Comparison of ENCODE assay signal across 2 cellular contexts in the genomic region with DNA sequence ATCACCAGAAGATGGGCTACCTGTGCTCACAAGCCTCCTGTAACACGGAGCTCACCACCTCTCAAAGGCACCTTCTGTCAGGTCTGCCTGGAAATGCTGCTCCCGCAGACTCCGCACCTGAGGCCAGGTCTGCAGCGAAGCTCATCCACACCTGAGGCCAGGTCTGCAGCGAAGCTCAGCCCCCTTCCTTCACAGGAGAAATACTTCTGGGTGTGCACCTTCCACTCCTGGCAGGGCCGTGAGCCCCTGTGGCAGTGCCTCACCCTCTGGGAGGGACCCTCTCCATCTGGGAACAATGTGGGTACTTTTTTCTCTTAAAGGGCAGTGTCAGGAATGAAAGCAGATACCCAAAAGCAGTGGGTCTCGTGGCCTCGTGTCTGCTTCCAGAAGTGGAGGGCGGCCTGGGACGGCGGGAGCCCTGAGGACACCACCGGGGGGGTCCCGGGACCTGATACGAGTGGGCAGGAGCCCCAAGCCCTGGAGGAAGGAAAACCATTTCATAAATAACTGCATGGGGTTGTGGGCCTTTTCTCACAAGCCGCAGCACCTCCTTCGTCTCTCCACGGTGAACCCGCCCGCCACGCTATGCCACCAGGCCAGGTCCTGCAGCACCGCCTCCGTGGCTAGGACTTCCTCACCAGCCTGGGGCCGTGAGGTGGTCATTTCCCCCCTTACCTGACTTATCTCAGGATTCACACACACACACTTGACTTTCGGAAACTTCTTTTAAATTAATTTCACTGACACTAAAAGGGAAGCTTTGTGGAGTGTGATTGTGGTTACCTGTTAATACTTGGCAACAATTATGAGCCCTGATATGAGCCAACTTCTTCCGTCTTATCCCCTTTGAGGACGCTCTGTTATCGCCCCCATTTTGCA.
TF ChIP-seq lines count a peak whose summit lies in the region.

No MANE protein-coding gene starts in this region.

TF ChIP-seq in K562, 482 proteins besides CTCF, POLR2A, EP300 and RAD21 (continued from another document):
- no peak for TF ChIP-seq ZFX (CRISPR knock-in tag; IDR thresholded peaks at IDR 0.05)
- TF ChIP-seq, protein P1, sequence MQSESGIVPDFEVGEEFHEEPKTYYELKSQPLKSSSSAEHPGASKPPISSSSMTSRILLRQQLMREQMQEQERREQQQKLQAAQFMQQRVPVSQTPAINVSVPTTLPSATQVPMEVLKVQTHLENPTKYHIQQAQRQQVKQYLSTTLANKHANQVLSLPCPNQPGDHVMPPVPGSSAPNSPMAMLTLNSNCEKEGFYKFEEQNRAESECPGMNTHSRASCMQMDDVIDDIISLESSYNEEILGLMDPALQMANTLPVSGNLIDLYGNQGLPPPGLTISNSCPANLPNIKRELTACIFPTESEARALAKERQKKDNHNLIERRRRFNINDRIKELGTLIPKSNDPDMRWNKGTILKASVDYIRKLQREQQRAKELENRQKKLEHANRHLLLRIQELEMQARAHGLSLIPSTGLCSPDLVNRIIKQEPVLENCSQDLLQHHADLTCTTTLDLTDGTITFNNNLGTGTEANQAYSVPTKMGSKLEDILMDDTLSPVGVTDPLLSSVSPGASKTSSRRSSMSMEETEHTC (IDR thresholded peaks at IDR 0.05): no peak
- TF ChIP-seq, protein P2, sequence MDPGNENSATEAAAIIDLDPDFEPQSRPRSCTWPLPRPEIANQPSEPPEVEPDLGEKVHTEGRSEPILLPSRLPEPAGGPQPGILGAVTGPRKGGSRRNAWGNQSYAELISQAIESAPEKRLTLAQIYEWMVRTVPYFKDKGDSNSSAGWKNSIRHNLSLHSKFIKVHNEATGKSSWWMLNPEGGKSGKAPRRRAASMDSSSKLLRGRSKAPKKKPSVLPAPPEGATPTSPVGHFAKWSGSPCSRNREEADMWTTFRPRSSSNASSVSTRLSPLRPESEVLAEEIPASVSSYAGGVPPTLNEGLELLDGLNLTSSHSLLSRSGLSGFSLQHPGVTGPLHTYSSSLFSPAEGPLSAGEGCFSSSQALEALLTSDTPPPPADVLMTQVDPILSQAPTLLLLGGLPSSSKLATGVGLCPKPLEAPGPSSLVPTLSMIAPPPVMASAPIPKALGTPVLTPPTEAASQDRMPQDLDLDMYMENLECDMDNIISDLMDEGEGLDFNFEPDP (CRISPR knock-in tag; IDR thresholded peaks at IDR 0.05): no peak
TF ChIP-seq in K562: peak in this region for 0.

TF ChIP-seq in neural cell, 6 proteins besides CTCF, POLR2A, EP300 and RAD21:
- TF ChIP-seq EZH2 (IDR thresholded peaks at IDR 0.05; ENCODE audit: borderline replicate concordance, insufficient read depth, low read length, poor library complexity, severe bottlenecking) (no peak), REST (IDR thresholded peaks at IDR 0.05; ENCODE audit: borderline replicate concordance) (no peak), POLR2AphosphoS5 (IDR thresholded peaks at IDR 0.05) (no peak), TAF1 (IDR thresholded peaks at IDR 0.05; ENCODE audit: low read depth) (no peak), MXI1 (conservative IDR thresholded peaks at IDR 0.05; ENCODE audit: poor library complexity, severe bottlenecking) (no peak), SMC3 (conservative IDR thresholded peaks at IDR 0.05; ENCODE audit: poor library complexity) (no peak)
